In genomic region chr4:108620933-108621905, GRCh38 we compare ENCODE assay signal across 8 cellular contexts. TPM values are rescaled to one million over a fixed set of nuclear protein-coding genes. Genes with fewer than 3 reads are reported as not detected.
DNase-seq lines count a peak whose midpoint lies in the region; FAIRE-seq and TF ChIP-seq lines count a peak whose summit lies in the region.

No MANE protein-coding gene starts in this region.

- TF ChIP-seq POLR2A in H1 (IDR thresholded peaks at IDR 0.05; ENCODE audit: control extremely low read depth in 1 of 2, low read depth in 2 of 2, low read length in 2 of 2) = no peak

- peak overlapping the region; percentile 11 for H4K5ac ChIP-seq in H1 (ENCODE audit: insufficient read length, low read depth, low read length)

- H3K27me3 ChIP-seq in OCI-LY3 (ENCODE audit: low read depth, low read length) (no peaks in the 10 kb centered on the region), H1 (replicated peaks in 1 of 4; ENCODE audit: control insufficient read depth in 3 of 4, extremely low read depth in 1 of 4, insufficient read depth in 3 of 4, low read length in 3 of 4) (no peaks in the 10 kb centered on the region), neuron (ENCODE audit: insufficient read depth, low read length) (no peaks in the 10 kb centered on the region)

- H2AK5ac ChIP-seq in H1 (ENCODE audit: low read depth, low read length) = peak overlapping the region; percentile 49; the same call in 1 of the 2 replicates

- CTCF ChIA-PET in activated CD4-positive, alpha-beta T cell treated with anti-CD3 and anti-CD28 coated beads, Interleukin-2, amount 10 ng/mL, durations not matched to agents 7 days and 5 days (lab: Charles Lee) = interaction anchor here (0.5 to 2.1 kb wide), 4 partner anchors 9 to 560 kb away, joined by 3 to 4 read pairs (median 4); no protein-coding TSS in a partner anchor
- CTCF ChIA-PET in H1 (lab: Charles Lee; ENCODE audit: partially characterized antibody) = interaction anchor here (0.8 to 1.5 kb wide), 3 partner anchors 23 to 106 kb away, joined by 3 to 4 read pairs (median 4); no protein-coding TSS in a partner anchor

- H3K9ac ChIP-seq in OCI-LY3 (ENCODE audit: low read length) = peak overlapping the region; percentile 98
- H3K9ac ChIP-seq in H1 (replicated peaks in 1 of 4; ENCODE audit: extremely low read depth in 1 of 4, low read depth in 3 of 4, low read length in 3 of 4) = peak overlapping the region; percentile 92 to 99 (median 97)

- peaks cover 7% of the 10 kb centered on the region for H3K79me1 ChIP-seq in H1 (ENCODE audit: low read depth, low read length)

- no peak overlapping the region for H3K23ac ChIP-seq in H1 (ENCODE audit: insufficient read length)

- H3K4me2 ChIP-seq in OCI-LY3 (ENCODE audit: low read length) (peak overlapping the region; percentile 98), H1 (ENCODE audit: insufficient read depth in 1 of 2, low read depth in 2 of 2, low read length in 2 of 2) (peak overlapping the region; percentile 73 to 90)

- peaks cover 58% of the 10 kb centered on the region for H3K4me1 Mint-ChIP-seq in activated CD4-positive, alpha-beta T cell treated with anti-CD3 and anti-CD28 coated beads, Interleukin-2, amount 10 ng/mL, durations not matched to agents 7 days and 5 days

- H3K14ac ChIP-seq in H1 (ENCODE audit: insufficient read length) = peak overlapping the region; percentile 31

- peak overlapping the region; percentile 95 for H2BK5ac ChIP-seq in H1 (ENCODE audit: low read depth, low read length)

- H4K91ac ChIP-seq in H1 (replicated peaks; ENCODE audit: insufficient read length, low read length) = peak overlapping the region; percentile 57

- H2AFZ ChIP-seq in OCI-LY3 (ENCODE audit: low read depth, low read length) = peak overlapping the region; percentile 67; the same call in 1 of the 2 replicates
- no peak overlapping the region for H2AFZ ChIP-seq in H1 (ENCODE audit: low read length)
- no peak overlapping the region for H2AFZ ChIP-seq in neuron (ENCODE audit: low read depth, low read length)

- H3K4ac ChIP-seq in H1 (replicated peaks; ENCODE audit: insufficient read length, low read depth, low read length) = no peak overlapping the region

- peaks cover 36% of the 10 kb centered on the region for H4K20me1 ChIP-seq in OCI-LY3 (ENCODE audit: insufficient read depth, low read length)
- H4K20me1 ChIP-seq in H1 (replicated peaks in 1 of 2; ENCODE audit: control insufficient read depth in 1 of 2, insufficient read depth in 2 of 2, low read length in 2 of 2) = peaks cover 15 to 19% of the 10 kb centered on the region in 2 experiments

- DNase-seq in activated CD4-positive, alpha-beta T cell treated with anti-CD3 and anti-CD28 coated beads, Interleukin-2, amount 10 ng/mL, durations not matched to agents 7 days and 5 days = no peak
- DNase-seq in activated CD4-positive, alpha-beta T cell treated with anti-CD3 and anti-CD28 coated beads for 1 hour = no peak
- DNase-seq in H1 (ENCODE audit: low read depth in 1 of 2, low spot score in 2 of 2) = no peak
- DNase-seq in EL = no peak
- no peak for DNase-seq in middle frontal gyrus (ENCODE audit: extremely low spot score, low spot score)
- DNase-seq in ACHN = no peak

- H3K79me2 ChIP-seq in OCI-LY3 (ENCODE audit: low read length) (peaks cover 55% of the 10 kb centered on the region), H1 (ENCODE audit: control insufficient read depth in 1 of 2, insufficient read depth in 2 of 2, low read length in 2 of 2) (peaks cover 18 to 46% of the 10 kb centered on the region in 2 experiments)

- no peaks in the 10 kb centered on the region for H3K9me3 ChIP-seq in OCI-LY3 (ENCODE audit: insufficient read depth, low read length)
- H3K9me3 ChIP-seq in H1 (ENCODE audit: insufficient read depth in 2 of 2, low read depth in 1 of 2, low read length in 1 of 2) = no peaks in the 10 kb centered on the region
- no peaks in the 10 kb centered on the region for H3K9me3 ChIP-seq in neuron (ENCODE audit: low read length)

- peaks cover 6% of the 10 kb centered on the region for H3K9me3 Mint-ChIP-seq in activated CD4-positive, alpha-beta T cell treated with anti-CD3 and anti-CD28 coated beads, Interleukin-2, amount 10 ng/mL, durations not matched to agents 7 days and 5 days

- TF ChIP-seq RAD21 in H1 (IDR thresholded peaks at IDR 0.05 in 1 of 2, conservative IDR thresholded peaks at IDR 0.05 in 1 of 2; ENCODE audit: low read depth in 2 of 2, low read length in 2 of 2) = no peak

- peaks cover 7% of the 10 kb centered on the region for H3K23me2 ChIP-seq in H1 (ENCODE audit: low read depth, low read length)

- TF ChIP-seq CTCF in OCI-LY3 (IDR thresholded peaks at IDR 0.05; ENCODE audit: low read depth, low read length) (no peak), H1 (IDR thresholded peaks at IDR 0.05; ENCODE audit: control extremely low read depth in 1 of 3, insufficient read depth in 1 of 3, low read depth in 1 of 3, low read length in 3 of 3) (no peak)

- no peak for FAIRE-seq in H1 (lab: Jason Lieb, UNC)

- H4K8ac ChIP-seq in H1 (ENCODE audit: extremely low read depth, insufficient read depth, low read length) = peak overlapping the region; percentile 94; the same call in 1 of the 2 replicates

- H3K27ac ChIP-seq in OCI-LY3 (ENCODE audit: low read length) (peak overlapping the region; percentile 66), H1 (ENCODE audit: low read depth, low read length) (peak overlapping the region; percentile 92)

- H3K4me1 ChIP-seq in OCI-LY3 (ENCODE audit: low read length) (peaks cover 23% of the 10 kb centered on the region), H1 (replicated peaks in 1 of 4; ENCODE audit: control insufficient read depth in 3 of 4, insufficient read depth in 4 of 4, low read length in 3 of 4) (peaks cover 0 to 6% (median 3%) of the 10 kb centered on the region in 4 experiments; a peak in 3 of 7 replicates), neuron (ENCODE audit: insufficient read depth, low read length) (peaks cover 18% of the 10 kb centered on the region)

- no peak overlapping the region for H2BK15ac ChIP-seq in H1 (ENCODE audit: low read length)

- H3K27ac Mint-ChIP-seq in activated CD4-positive, alpha-beta T cell treated with anti-CD3 and anti-CD28 coated beads, Interleukin-2, amount 10 ng/mL, durations not matched to agents 7 days and 5 days = peak overlapping the region; percentile 98

- H2BK20ac ChIP-seq in H1 (ENCODE audit: low read length) = no peak overlapping the region

- H2BK120ac ChIP-seq in H1 (replicated peaks; ENCODE audit: low read depth, low read length) = no peak overlapping the region

- WGBS in H1 (ENCODE audit: extremely low coverage in 1 of 2, insufficient coverage in 1 of 2, insufficient read length in 1 of 2, insufficient replicate concordance in 2 of 2, low coverage in 1 of 2, low lambda C conversion rate in 2 of 2, missing lambda C conversion rate in 1 of 2), 2 experiments = 14% methylated on average over 23 of the region's 23 CpGs; no CpG with 5 or more reads in 1 of the 2 experiments

- H3K56ac ChIP-seq in H1 (replicated peaks; ENCODE audit: insufficient read length, low read depth, low read length) = peak overlapping the region; percentile 42

- H3K27me3 Mint-ChIP-seq in activated CD4-positive, alpha-beta T cell treated with anti-CD3 and anti-CD28 coated beads, Interleukin-2, amount 10 ng/mL, durations not matched to agents 7 days and 5 days = no peaks in the 10 kb centered on the region

- H3K36me3 ChIP-seq in OCI-LY3 (replicated peaks; ENCODE audit: low read depth, low read length) (peaks cover 49% of the 10 kb centered on the region), H1 (ENCODE audit: control insufficient read depth in 2 of 4, insufficient read depth in 4 of 4, low read length in 3 of 4) (peaks cover 34 to 48% (median 44%) of the 10 kb centered on the region in 4 experiments), neuron (ENCODE audit: insufficient read depth, low read length) (peaks cover 46% of the 10 kb centered on the region)

- no peak for TF ChIP-seq EP300 in H1 (IDR thresholded peaks at IDR 0.05; ENCODE audit: borderline replicate concordance in 1 of 2, low read depth in 2 of 2, low read length in 2 of 2)

- peak overlapping the region; percentile 27; the same call in 1 of the 2 replicates for H3K18ac ChIP-seq in H1 (ENCODE audit: extremely low read depth, low read length)

- peak overlapping the region; percentile 97 for H3K4me3 Mint-ChIP-seq in activated CD4-positive, alpha-beta T cell treated with anti-CD3 and anti-CD28 coated beads, Interleukin-2, amount 10 ng/mL, durations not matched to agents 7 days and 5 days

- POLR2A ChIA-PET in activated CD4-positive, alpha-beta T cell treated with anti-CD3 and anti-CD28 coated beads, Interleukin-2, amount 10 ng/mL, durations not matched to agents 7 days and 5 days (lab: Charles Lee) = interaction anchor here (2.2 kb wide), 1 partner anchor 29 kb away, joined by 8 read pairs; the partner anchor contains the start of gene OSTC
- POLR2A ChIA-PET in H1 (lab: Charles Lee; ENCODE audit: partially characterized antibody) = interaction anchor here (0.8 to 4.6 kb wide), 21 partner anchors 10 to 750 kb away, joined by 3 to 41 read pairs (median 4); partner anchors contain the start of genes COL25A1, ETNPPL and OSTC

- H2BK12ac ChIP-seq in H1 (ENCODE audit: low read depth, low read length) = no peak overlapping the region; the same call in 1 of the 2 replicates

- in situ Hi-C loops in ACHN (cut with HindIII; ENCODE audit: low pct_ligation_motif_present, low pct_unique_long_range_greater_than_20kb, low sequenced_read_pairs) = no loop called here

- peaks cover 65% of the 10 kb centered on the region for H3K36me3 Mint-ChIP-seq in activated CD4-positive, alpha-beta T cell treated with anti-CD3 and anti-CD28 coated beads, Interleukin-2, amount 10 ng/mL, durations not matched to agents 7 days and 5 days (ENCODE audit: low read depth)

- H3K4me3 ChIP-seq in OCI-LY3 (ENCODE audit: low read length) (peak overlapping the region; percentile 100), H1 (ENCODE audit: extremely low read depth in 1 of 4, insufficient read depth in 2 of 4, low read depth in 3 of 4, low read length in 4 of 4) (peak overlapping the region; percentile 72 to 100 (median 96)), neuron (ENCODE audit: low read length) (peak overlapping the region; percentile 90)

RNA-seq across cellular contexts. Expression of gene RPL34, which starts 0.8 kb away (rescaled TPM):
- 1,000 to 10,000 TPM; 1,241 to 1,376 TPM for total RNA-seq in activated CD4-positive, alpha-beta T cell treated with anti-CD3 and anti-CD28 coated beads, Interleukin-2, amount 10 ng/mL, durations not matched to agents 7 days and 5 days
- 1,419 and 1,430 TPM in 2 replicates for total RNA-seq in H1 (2021; fragmentation: NEBNext Ultra II Directional; extraction: Animal tissue kit (Norgen Biotek cat#: 25700))
- polyA plus RNA-seq in H1 (2011; rRNA removed) = 1,414 and 2,987 TPM in 2 replicates
- 2,735 TPM for polyA plus RNA-seq in H1 (2011; cell fraction: cytosol; rRNA removed)
- 914 TPM for polyA plus RNA-seq in H1 (2011; cell fraction: nucleus; rRNA removed)
- 2,414 to 2,962 TPM (median 2,632 TPM) in 4 replicates for polyA plus RNA-seq in H1 (2012, experiment 1 of 2)
- 20,423 TPM for polyA plus RNA-seq in H1 (2012, experiment 2 of 2)
- polyA plus RNA-seq in H1 (2013, experiment 1 of 2) = 2,424 TPM
- 2,427 TPM for polyA plus RNA-seq in H1 (2013, experiment 2 of 2)
- polyA minus RNA-seq in H1 (2011; rRNA and poly(A)+ RNA removed) = 314 and 483 TPM in 2 replicates
- 98.6 TPM for polyA minus RNA-seq in H1 (2011; cell fraction: cytosol; rRNA and poly(A)+ RNA removed)
- 439 TPM for polyA minus RNA-seq in H1 (2011; cell fraction: nucleus; rRNA and poly(A)+ RNA removed)

RNA-seq across cellular contexts. Expression of gene OSTC, which starts 29.2 kb away (rescaled TPM):
- total RNA-seq in activated CD4-positive, alpha-beta T cell treated with anti-CD3 and anti-CD28 coated beads, Interleukin-2, amount 10 ng/mL, durations not matched to agents 7 days and 5 days = 10 to 100 TPM; 70.2 to 77.6 TPM
- total RNA-seq in H1 (2021; fragmentation: NEBNext Ultra II Directional; extraction: Animal tissue kit (Norgen Biotek cat#: 25700)) = 176 and 178 TPM in 2 replicates
- 95.8 and 165 TPM in 2 replicates for polyA plus RNA-seq in H1 (2011; rRNA removed)
- polyA plus RNA-seq in H1 (2011; cell fraction: cytosol; rRNA removed) = 148 TPM
- polyA plus RNA-seq in H1 (2011; cell fraction: nucleus; rRNA removed) = 34.0 TPM
- 113 to 148 TPM (median 134 TPM) in 4 replicates for polyA plus RNA-seq in H1 (2012, experiment 1 of 2)
- 120 TPM for polyA plus RNA-seq in H1 (2012, experiment 2 of 2)
- polyA plus RNA-seq in H1 (2013, experiment 1 of 2) = 276 TPM
- 352 TPM for polyA plus RNA-seq in H1 (2013, experiment 2 of 2)
- polyA minus RNA-seq in H1 (2011; rRNA and poly(A)+ RNA removed) = 110 and 111 TPM in 2 replicates
- 38.5 TPM for polyA minus RNA-seq in H1 (2011; cell fraction: cytosol; rRNA and poly(A)+ RNA removed)
- polyA minus RNA-seq in H1 (2011; cell fraction: nucleus; rRNA and poly(A)+ RNA removed) = 40.7 TPM
